ENCODE assay signal across 9 cellular contexts in genomic region chr16:1194665-1195392, GRCh38. TPM values are rescaled to one million over a fixed set of nuclear protein-coding genes. Genes with fewer than 3 reads are reported as not detected.
A peak's percentile ranks its signal among the peaks of the same experiment; 100 is the strongest.
DNase-seq lines count a peak whose midpoint lies in the region; ATAC-seq and TF ChIP-seq lines count a peak whose summit lies in the region.
"Had no signal": no experiment of that assay in that cellular context is flagged by ENCODE, and none has a peak within 500 bp of the region (broad histone marks: within the 10 kb centered on the region; RNA-seq: fewer than 3 reads in every experiment).

No MANE protein-coding gene starts in this region.

- no peak overlapping the region for H3K27ac Mint-ChIP-seq in activated CD4-positive, alpha-beta memory T cell treated with anti-CD3 and anti-CD28 coated beads for 36 hours
- no peak overlapping the region for H3K27ac Mint-ChIP-seq in activated CD4-positive, alpha-beta memory T cell treated with anti-CD3 and anti-CD28 coated beads, Interleukin-2, amount 10 ng/mL, durations not matched to agents 7 days and 5 days
- H3K27ac Mint-ChIP-seq in activated T-cell treated with anti-CD3 and anti-CD28 coated beads, Interleukin-2, amount 50 U/mL, for 24 hours = no peak overlapping the region

- no peaks in the 10 kb centered on the region for H3K9me3 ChIP-seq in thoracic aorta

- no peaks in the 10 kb centered on the region for H3K36me3 ChIP-seq in thoracic aorta

- no peaks in the 10 kb centered on the region for H3K27me3 ChIP-seq in thoracic aorta (replicated peaks; ENCODE audit: insufficient read depth)

- H3K27ac ChIP-seq in thoracic aorta = no peak overlapping the region

- peak; percentile 19 for DNase-seq in activated CD4-positive, alpha-beta memory T cell treated with anti-CD3 and anti-CD28 coated beads for 36 hours
- no peak for DNase-seq in activated CD4-positive, alpha-beta memory T cell treated with anti-CD3 and anti-CD28 coated beads, Interleukin-2, amount 10 ng/mL, durations not matched to agents 7 days and 5 days
- DNase-seq in activated T-cell treated with anti-CD3 and anti-CD28 coated beads, Interleukin-2, amount 50 U/mL, for 24 hours = peak; percentile 49
- DNase-seq in hepatic stellate cell (ENCODE audit: low spot score) = peak; percentile 51
- no peak for DNase-seq in thoracic aorta (ENCODE audit: low spot score)
- DNase-seq in HT-29 (ENCODE audit: low spot score) = no peak

- intact Hi-C loops in activated CD4-positive, alpha-beta memory T cell treated with anti-CD3 and anti-CD28 coated beads for 36 hours (cut with micrococcal nuclease) = loop anchor here (1.0 kb wide), 1 partner anchor 89 kb away; no protein-coding TSS in a partner anchor

- no peak overlapping the region for H3K4me3 ChIP-seq in thoracic aorta

- peak; percentile 96 for TF ChIP-seq CTCF in thoracic aorta (IDR thresholded peaks at IDR 0.05)

- no peaks in the 10 kb centered on the region for H3K4me1 Mint-ChIP-seq in activated CD4-positive, alpha-beta memory T cell treated with anti-CD3 and anti-CD28 coated beads for 36 hours (ENCODE audit: low read depth)
- no peaks in the 10 kb centered on the region for H3K4me1 Mint-ChIP-seq in activated CD4-positive, alpha-beta memory T cell treated with anti-CD3 and anti-CD28 coated beads, Interleukin-2, amount 10 ng/mL, durations not matched to agents 7 days and 5 days
- H3K4me1 Mint-ChIP-seq in activated T-cell treated with anti-CD3 and anti-CD28 coated beads, Interleukin-2, amount 50 U/mL, for 24 hours (ENCODE audit: low read depth) = no peaks in the 10 kb centered on the region

- H3K4me3 Mint-ChIP-seq in activated CD4-positive, alpha-beta memory T cell treated with anti-CD3 and anti-CD28 coated beads for 36 hours = no peak overlapping the region
- H3K4me3 Mint-ChIP-seq in activated CD4-positive, alpha-beta memory T cell treated with anti-CD3 and anti-CD28 coated beads, Interleukin-2, amount 10 ng/mL, durations not matched to agents 7 days and 5 days = no peak overlapping the region
- no peak overlapping the region for H3K4me3 Mint-ChIP-seq in activated T-cell treated with anti-CD3 and anti-CD28 coated beads, Interleukin-2, amount 50 U/mL, for 24 hours

- no peak for TF ChIP-seq POLR2A in GM18505 (IDR thresholded peaks at IDR 0.05; ENCODE audit: borderline replicate concordance, extremely low read depth, insufficient read depth, insufficient read length)

- H3K4me1 ChIP-seq in thoracic aorta (ENCODE audit: control insufficient read depth in 1 of 2, low read depth in 2 of 2) = no peaks in the 10 kb centered on the region

- no peaks in the 10 kb centered on the region for H3K9me3 Mint-ChIP-seq in activated CD4-positive, alpha-beta memory T cell treated with anti-CD3 and anti-CD28 coated beads for 36 hours
- peaks cover 2% of the 10 kb centered on the region for H3K9me3 Mint-ChIP-seq in activated CD4-positive, alpha-beta memory T cell treated with anti-CD3 and anti-CD28 coated beads, Interleukin-2, amount 10 ng/mL, durations not matched to agents 7 days and 5 days
- no peaks in the 10 kb centered on the region for H3K9me3 Mint-ChIP-seq in activated T-cell treated with anti-CD3 and anti-CD28 coated beads, Interleukin-2, amount 50 U/mL, for 24 hours

- no peak for ATAC-seq in thoracic aorta (ENCODE audit: insufficient number of reproducible peaks, low FRiP score, low read depth)
- no peak for ATAC-seq in GM18505 (IDR thresholded peaks at IDR 0.05; ENCODE audit: unreplicated experiment)
- ATAC-seq in HG03521 (IDR thresholded peaks at IDR 0.05; ENCODE audit: unreplicated experiment) = no peak

- H3K27me3 Mint-ChIP-seq in activated CD4-positive, alpha-beta memory T cell treated with anti-CD3 and anti-CD28 coated beads for 36 hours = peaks cover 3% of the 10 kb centered on the region
- no peaks in the 10 kb centered on the region for H3K27me3 Mint-ChIP-seq in activated CD4-positive, alpha-beta memory T cell treated with anti-CD3 and anti-CD28 coated beads, Interleukin-2, amount 10 ng/mL, durations not matched to agents 7 days and 5 days
- H3K27me3 Mint-ChIP-seq in activated T-cell treated with anti-CD3 and anti-CD28 coated beads, Interleukin-2, amount 50 U/mL, for 24 hours = peaks cover 3% of the 10 kb centered on the region

- no peaks in the 10 kb centered on the region for H3K36me3 Mint-ChIP-seq in activated CD4-positive, alpha-beta memory T cell treated with anti-CD3 and anti-CD28 coated beads for 36 hours
- no peaks in the 10 kb centered on the region for H3K36me3 Mint-ChIP-seq in activated CD4-positive, alpha-beta memory T cell treated with anti-CD3 and anti-CD28 coated beads, Interleukin-2, amount 10 ng/mL, durations not matched to agents 7 days and 5 days (ENCODE audit: low read depth)
- no peaks in the 10 kb centered on the region for H3K36me3 Mint-ChIP-seq in activated T-cell treated with anti-CD3 and anti-CD28 coated beads, Interleukin-2, amount 50 U/mL, for 24 hours (ENCODE audit: low read depth)

- POLR2A ChIA-PET in activated CD4-positive, alpha-beta memory T cell treated with anti-CD3 and anti-CD28 coated beads for 36 hours (lab: Charles Lee) = no interaction called here
- POLR2A ChIA-PET in activated CD4-positive, alpha-beta memory T cell treated with anti-CD3 and anti-CD28 coated beads, Interleukin-2, amount 10 ng/mL, durations not matched to agents 7 days and 5 days (lab: Charles Lee) = no interaction called here

- CTCF ChIA-PET in activated CD4-positive, alpha-beta memory T cell treated with anti-CD3 and anti-CD28 coated beads for 36 hours (lab: Charles Lee) = interaction anchor here (1.0 to 1.4 kb wide), 3 partner anchors 89 to 138 kb away, joined by 3 to 4 read pairs (median 4); no protein-coding TSS in a partner anchor
- CTCF ChIA-PET in activated CD4-positive, alpha-beta memory T cell treated with anti-CD3 and anti-CD28 coated beads, Interleukin-2, amount 10 ng/mL, durations not matched to agents 7 days and 5 days (lab: Charles Lee) = no interaction called here

RNA-seq across cellular contexts. Expression of gene TPSG1, which starts 30.2 kb away (rescaled TPM):
- total RNA-seq in activated CD4-positive, alpha-beta memory T cell treated with anti-CD3 and anti-CD28 coated beads for 36 hours = not detected
- not detected for total RNA-seq in activated CD4-positive, alpha-beta memory T cell treated with anti-CD3 and anti-CD28 coated beads, Interleukin-2, amount 10 ng/mL, durations not matched to agents 7 days and 5 days
- total RNA-seq in thoracic aorta = under 1 TPM in 1 of 2 donors, not detected in 1; 0.54 TPM
- total RNA-seq in HT-29 (2014; rRNA removed; shearing (Covaris generic)) = 0.31 TPM in 1 of 2 replicates, not detected in the other
- total RNA-seq: NCI-H460 had no signal

RNA-seq across cellular contexts. Expression of gene TPSB2, which starts 35.2 kb away (rescaled TPM):
- not detected for total RNA-seq in activated CD4-positive, alpha-beta memory T cell treated with anti-CD3 and anti-CD28 coated beads for 36 hours
- not detected for total RNA-seq in activated CD4-positive, alpha-beta memory T cell treated with anti-CD3 and anti-CD28 coated beads, Interleukin-2, amount 10 ng/mL, durations not matched to agents 7 days and 5 days
- total RNA-seq in thoracic aorta = 100 to 1,000 TPM in 1 of 2 donors, 10 to 100 TPM in 1; 58.3 to 198 TPM
- not detected in 2 replicates for total RNA-seq in HT-29 (2014; rRNA removed; shearing (Covaris generic))
- total RNA-seq: NCI-H460 had no signal

RNA-seq across cellular contexts. Expression of gene CACNA1H, which starts 41.9 kb away (rescaled TPM):
- under 1 TPM; 0.26 to 0.61 TPM for total RNA-seq in activated CD4-positive, alpha-beta memory T cell treated with anti-CD3 and anti-CD28 coated beads for 36 hours
- total RNA-seq in activated CD4-positive, alpha-beta memory T cell treated with anti-CD3 and anti-CD28 coated beads, Interleukin-2, amount 10 ng/mL, durations not matched to agents 7 days and 5 days = under 1 TPM; 0.58 to 0.83 TPM
- 10 to 100 TPM; 14.7 to 33.0 TPM for total RNA-seq in thoracic aorta
- total RNA-seq in HT-29 (2014; rRNA removed; shearing (Covaris generic)) = 0.56 and 0.65 TPM in 2 replicates

RNA-seq across cellular contexts. Expression of gene TPSAB1, which starts 45.7 kb away (rescaled TPM):
- total RNA-seq in activated CD4-positive, alpha-beta memory T cell treated with anti-CD3 and anti-CD28 coated beads for 36 hours = not detected
- total RNA-seq in activated CD4-positive, alpha-beta memory T cell treated with anti-CD3 and anti-CD28 coated beads, Interleukin-2, amount 10 ng/mL, durations not matched to agents 7 days and 5 days = not detected
- 100 to 1,000 TPM in 1 of 2 donors, 10 to 100 TPM in 1; 26.0 to 164 TPM for total RNA-seq in thoracic aorta
- total RNA-seq in HT-29 (2014; rRNA removed; shearing (Covaris generic)) = not detected in 2 replicates
- total RNA-seq: NCI-H460 had no signal

Comparison
In these comparisons a context has a peak if more than half of its experiments do, and no peak if none do; other contexts are left out.
1. DNase-seq: peak in activated CD4-positive, alpha-beta memory T cell treated with anti-CD3 and anti-CD28 coated beads for 36 hours (single experiment), activated T-cell treated with anti-CD3 and anti-CD28 coated beads, Interleukin-2, amount 50 U/mL, for 24 hours (single experiment) and hepatic stellate cell (single experiment); none in activated CD4-positive, alpha-beta memory T cell treated with anti-CD3 and anti-CD28 coated beads, Interleukin-2, amount 10 ng/mL, durations not matched to agents 7 days and 5 days (single experiment), thoracic aorta (single experiment) and HT-29 (single experiment).
2. RNA of gene TPSB2, which starts 35.2 kb away (total RNA-seq): 58.3 to 198 TPM in thoracic aorta; not detected in activated CD4-positive, alpha-beta memory T cell treated with anti-CD3 and anti-CD28 coated beads for 36 hours, not detected in activated CD4-positive, alpha-beta memory T cell treated with anti-CD3 and anti-CD28 coated beads, Interleukin-2, amount 10 ng/mL, durations not matched to agents 7 days and 5 days and not detected in HT-29; every median in the first group is over 10 times any median in the second.